In genomic region chr2:37196320-37197195, GRCh38 we compare ENCODE assay signal across 8 cellular contexts. TPM values are rescaled to one million over a fixed set of nuclear protein-coding genes. Genes with fewer than 3 reads are reported as not detected.
A peak's percentile ranks its signal among the peaks of the same experiment; 100 is the strongest.
DNase-seq lines count a peak whose midpoint lies in the region; ATAC-seq and TF ChIP-seq lines count a peak whose summit lies in the region.

TSS of gene CEBPZOS (plus strand) at chr2:37196496. CDS start at chr2:37199705, 3,209 bp downstream.

- TF ChIP-seq CTCF in dorsolateral prefrontal cortex (IDR thresholded peaks at IDR 0.05 in 54 of 56, conservative IDR thresholded peaks at IDR 0.05 in 2 of 56; ENCODE audit: low read depth in 1 of 56, partially characterized antibody in 56 of 56) (peak in 16 of 56 donors; percentile 7 to 34 (median 22)), lower leg skin (IDR thresholded peaks at IDR 0.05) (peak in 1 of 3 donors; percentile 11)

- no peaks in the 10 kb centered on the region for H3K27me3 ChIP-seq in dorsolateral prefrontal cortex

- WGBS in lower leg skin, 2 donors, result 1 to 3% methylated on average over 30 to 43 of the region's 72 CpGs

- intact Hi-C loops in dorsolateral prefrontal cortex (cut with DNase I), result loop anchor here (2.0 to 10.0 kb wide), 3 partner anchors 34 to 128 kb away; partner anchors contain the start of genes EIF2AK2 (in 2 of the 2), CEBPZ (in 1 of the 2), NDUFAF7 (in 1 of the 2) and PRKD3 (in 1 of the 2)
- intact Hi-C loops in lower leg skin (cut with DNase I; ENCODE audit: low total_unique reads), result no loop called here

- TF ChIP-seq POLR2A in lower leg skin (IDR thresholded peaks at IDR 0.05), result no peak

- H3K27ac ChIP-seq in dorsolateral prefrontal cortex, result peak within 1 kb of the TSS in 58 of 59 donors; percentile 27 to 96 (median 84)

- ATAC-seq in GM19397 (IDR thresholded peaks at IDR 0.05; ENCODE audit: unreplicated experiment) (peak; percentile 79), HG03571 (IDR thresholded peaks at IDR 0.05; ENCODE audit: unreplicated experiment) (peak; percentile 73)

- DNase-seq in CD1c-positive myeloid dendritic cell (ENCODE audit: extremely low spot score) (peak; percentile 92), NCI-H82 (lab: John Stamatoyannopoulos, UW) (peak; percentile 80), dorsolateral prefrontal cortex (peak; percentile 65 to 85 (median 81)), lower leg skin (ENCODE audit: low spot score in 2 of 2) (peak; percentile 79 to 97)
- DNase-seq in activated CD4-positive, alpha-beta T cell treated with anti-CD3 and anti-CD28 coated beads, Interleukin-2, amount 50 U/mL, for 48 hours, result peak; percentile 89 to 92
- peak; percentile 90 for DNase-seq in stimulated activated CD8-positive, alpha-beta memory T cell treated with anti-CD3 and anti-CD28 coated beads, Interleukin-12 subunit alpha, Interleukin-12 subunit beta, amount 100 ng/mL, for 1 hour (ENCODE audit: low read depth)

- peak within 1 kb of the TSS; percentile 65 to 98 (median 89) for H3K4me3 ChIP-seq in dorsolateral prefrontal cortex
- H3K4me3 ChIP-seq in lower leg skin (ENCODE audit: low read depth, poor library complexity, severe bottlenecking), result peak within 1 kb of the TSS; percentile 67

RNA-seq across cellular contexts. Expression of gene CEBPZOS, which starts in this region (rescaled TPM):
- total RNA-seq in dorsolateral prefrontal cortex (10 to 100 TPM; 31.6 to 64.9 (median 49.0) TPM), lower leg skin (10 to 100 TPM; 10.9 to 18.1 (median 16.6) TPM)

Comparison
In these comparisons a context has a peak if more than half of its experiments do, and no peak if none do; other contexts are left out.
1. Peak in every context shown above with its lines: DNase-seq, ATAC-seq, H3K4me3 ChIP-seq and H3K27ac ChIP-seq.